Comparison of ENCODE assay signal across 13 cellular contexts in genomic region chr12:93896962-93897361, GRCh38.
DNase-seq lines count a peak whose midpoint lies in the region; ATAC-seq, FAIRE-seq and TF ChIP-seq lines count a peak whose summit lies in the region.
"Had no signal": no experiment of that assay in that cellular context is flagged by ENCODE, and none has a peak within 500 bp of the region (broad histone marks: within the 10 kb centered on the region; RNA-seq: fewer than 3 reads in every experiment).

No MANE protein-coding gene starts in this region.

- no peak for TF ChIP-seq POLR2A in K562 (conservative IDR thresholded peaks at IDR 0.05)

- TF ChIP-seq RAD21 in K562 (CRISPR knock-in tag; conservative IDR thresholded peaks at IDR 0.05 in 1 of 2, IDR thresholded peaks at IDR 0.05 in 1 of 2) = no peak

- peaks cover 31% of the 10 kb centered on the region for H3K4me1 ChIP-seq in GM23248 (ENCODE audit: insufficient read depth)
- H3K4me1 ChIP-seq in K562 (replicated peaks in 1 of 2; ENCODE audit: control insufficient read depth in 2 of 2, insufficient read depth in 2 of 2, low read length in 2 of 2) = peaks cover 10 to 12% of the 10 kb centered on the region in 2 experiments; a peak in 4 of 5 replicates
- peaks cover 12% of the 10 kb centered on the region for H3K4me1 ChIP-seq in mucosa of descending colon (ENCODE audit: low read depth)
- H3K4me1 ChIP-seq in small intestine (ENCODE audit: control insufficient read depth in 2 of 2, insufficient read depth in 1 of 2, low read depth in 1 of 2, low read length in 1 of 2) = peaks cover 0 to 11% of the 10 kb centered on the region in 2 donors

- H3K9me1 ChIP-seq in K562 (ENCODE audit: control insufficient read depth, insufficient read depth, low read length) = no peaks in the 10 kb centered on the region

- no peak overlapping the region for H3K9ac ChIP-seq in GM23248
- no peak overlapping the region for H3K9ac ChIP-seq in K562 (ENCODE audit: insufficient read depth in 1 of 2, low read depth in 2 of 2, low read length in 2 of 2)
- H3K9ac ChIP-seq: BLaER1 treated with 17β-estradiol and CSF1 and Interleukin-3, amounts not matched to agents 10 nM and 100 nM had no signal

- H3K27ac ChIP-seq in GM23248 (no peak overlapping the region), K562 (ENCODE audit: extremely low read depth, low read depth, low read length) (no peak overlapping the region), small intestine (ENCODE audit: low read depth in 1 of 2, low read length in 1 of 2) (no peak overlapping the region)
- H3K27ac ChIP-seq: BLaER1 treated with 17β-estradiol and CSF1 and Interleukin-3, amounts not matched to agents 10 nM and 100 nM; HL-60 had no signal

- TF ChIP-seq CTCF in K562 (IDR thresholded peaks at IDR 0.05 in 2 of 3, conservative IDR thresholded peaks at IDR 0.05 in 1 of 3; ENCODE audit: insufficient read depth in 2 of 3, low read depth in 1 of 3, low read length in 3 of 3) = no peak
- no peak for TF ChIP-seq CTCF in mucosa of descending colon (IDR thresholded peaks at IDR 0.05)

- H3K4me3 ChIP-seq in GM23248 (no peak overlapping the region), K562 (no peak overlapping the region), mucosa of descending colon (no peak overlapping the region), small intestine (ENCODE audit: low read depth in 1 of 2, low read length in 2 of 2) (no peak overlapping the region)
- H3K4me3 ChIP-seq: BLaER1 treated with 17β-estradiol and CSF1 and Interleukin-3, amounts not matched to agents 10 nM and 100 nM; HAP-1 had no signal

- intact Hi-C loops in K562 (cut with micrococcal nuclease) (loop anchor here (5.0 kb wide), 1 partner anchor 80 kb away; no protein-coding TSS in a partner anchor), mucosa of descending colon (cut with DNase I, micrococcal nuclease) (loop anchor here in 1 of 2 donors (10.0 kb wide), 1 partner anchor 222 kb away; the partner anchor contains the start of gene CRADD)

- no peaks in the 10 kb centered on the region for H3K9me3 ChIP-seq in GM23248 (ENCODE audit: low read depth)
- no peaks in the 10 kb centered on the region for H3K9me3 ChIP-seq in K562 (replicated peaks; ENCODE audit: control insufficient read depth, insufficient read depth, low read depth, low read length)
- H3K9me3 ChIP-seq in mucosa of descending colon = no peaks in the 10 kb centered on the region
- H3K9me3 ChIP-seq in small intestine (ENCODE audit: control insufficient read depth, low read depth) = no peaks in the 10 kb centered on the region
- H3K9me3 ChIP-seq: HAP-1 had no signal

- H3K79me2 ChIP-seq in GM23248 (ENCODE audit: insufficient read depth) = no peaks in the 10 kb centered on the region
- no peaks in the 10 kb centered on the region for H3K79me2 ChIP-seq in K562 (ENCODE audit: control insufficient read depth, insufficient read depth, low read length)

- ATAC-seq in K562 = no peak
- peak; percentile 65 for ATAC-seq in mucosa of descending colon
- ATAC-seq: CD8-positive, alpha-beta T cell had no signal

- POLR2A ChIA-PET in K562 (lab: Yijun Ruan, JAX) = interaction anchor here (0.9 kb wide), 1 partner anchor 8 kb away, joined by 3 read pairs; no protein-coding TSS in a partner anchor

- 97 to 98% methylated on average over 6 of the region's 6 CpGs for WGBS in GM23248 (ENCODE audit: low coverage in 1 of 2, low lambda C conversion rate in 2 of 2, missing lambda C conversion rate in 2 of 2), 2 experiments
- 78% methylated on average over 6 of the region's 6 CpGs for WGBS in K562 (ENCODE audit: insufficient coverage, low coverage, missing lambda C conversion rate)
- WGBS in small intestine, 3 donors = 45 to 74% (median 64%) methylated on average over 6 of the region's 6 CpGs

- H2AFZ ChIP-seq in GM23248 (0 out of 2 replicates have a peak overlapping the region, but pooled peaks have one; percentile 10), K562 (ENCODE audit: low read depth, low read length) (peak overlapping the region; percentile 30; the same call in 1 of the 2 replicates)

- peaks cover 4% of the 10 kb centered on the region for H3F3A ChIP-seq in GM23248 (ENCODE audit: insufficient read depth)

- no peak for FAIRE-seq in K562 (lab: Jason Lieb, UNC)
- FAIRE-seq in small intestine (lab: Jason Lieb, UNC) = no peak

- in situ Hi-C loops in GM23248 (cut with MboI) (loop anchor here (10.0 kb wide), 1 partner anchor 198 kb away; no protein-coding TSS in a partner anchor), K562 (cut with MboI) (no loop called here)

- H4K20me1 ChIP-seq in GM23248 (ENCODE audit: insufficient read depth) (no peaks in the 10 kb centered on the region), K562 (replicated peaks; ENCODE audit: control insufficient read depth, insufficient read depth, low read length) (no peaks in the 10 kb centered on the region)
- H4K20me1 ChIP-seq: BLaER1 treated with 17β-estradiol and CSF1 and Interleukin-3, amounts not matched to agents 10 nM and 100 nM had no signal

- H3K36me3 ChIP-seq in GM23248 (ENCODE audit: low read depth) = no peaks in the 10 kb centered on the region
- no peaks in the 10 kb centered on the region for H3K36me3 ChIP-seq in K562 (ENCODE audit: control insufficient read depth, insufficient read depth, low read length)
- H3K36me3 ChIP-seq in mucosa of descending colon (ENCODE audit: low read depth) = no peaks in the 10 kb centered on the region
- no peaks in the 10 kb centered on the region for H3K36me3 ChIP-seq in small intestine (ENCODE audit: control insufficient read depth in 2 of 2, insufficient read depth in 2 of 2, low read length in 2 of 2)
- H3K36me3 ChIP-seq: BLaER1 treated with 17β-estradiol and CSF1 and Interleukin-3, amounts not matched to agents 10 nM and 100 nM; HAP-1 had no signal

- H3K27me3 ChIP-seq in GM23248 (replicated peaks; ENCODE audit: insufficient read depth) (no peaks in the 10 kb centered on the region), K562 (ENCODE audit: control insufficient read depth in 2 of 2, insufficient read depth in 2 of 2, low read length in 2 of 2) (no peaks in the 10 kb centered on the region), small intestine (ENCODE audit: control insufficient read depth in 2 of 2, insufficient read depth in 2 of 2, low read length in 2 of 2) (no peaks in the 10 kb centered on the region)
- H3K27me3 ChIP-seq: BLaER1 treated with 17β-estradiol and CSF1 and Interleukin-3, amounts not matched to agents 10 nM and 100 nM had no signal

- DNase-seq in GM23248 (no peak), K562 (ENCODE audit: extremely low read depth in 1 of 4, low spot score in 3 of 4) (no peak), mucosa of descending colon (no peak), small intestine (peak; percentile 63), NCI-H128 (lab: John Stamatoyannopoulos, UW; ENCODE audit: unreplicated experiment) (no peak), NCI-H187 treated with DMSO at 0.1 percent for 48 hours (lab: John Stamatoyannopoulos, UW) (no peak)
- DNase-seq: Calu3; CD8-positive, alpha-beta T cell; DMS79 treated with DMSO at 0.1 percent for 48 hours; GF-D8 had no signal

- no peaks in the 10 kb centered on the region for H3K9me2 ChIP-seq in GM23248 (ENCODE audit: insufficient read depth)

- H3K4me2 ChIP-seq in GM23248 (ENCODE audit: unreplicated experiment) (no peak overlapping the region), K562 (ENCODE audit: insufficient read depth, low read length) (no peak overlapping the region)
- H3K4me2 ChIP-seq: BLaER1 treated with 17β-estradiol and CSF1 and Interleukin-3, amounts not matched to agents 10 nM and 100 nM had no signal

- CTCF ChIA-PET in K562 (lab: Yijun Ruan, JAX; ENCODE audit: low intra/inter-chr PET ratio) = no interaction called here

- no TSS peak for BruUV-seq in K562 (replicated peaks; lab: Mats Ljungman, UMichigan)

- no peak for TF ChIP-seq EP300 in K562 (IDR thresholded peaks at IDR 0.05; ENCODE audit: low read length)

TF ChIP-seq in K562, 482 proteins besides CTCF, POLR2A, EP300 and RAD21:
- no peak for TF ChIP-seq STAG1 (CRISPR knock-in tag; IDR thresholded peaks at IDR 0.05; ENCODE audit: borderline replicate concordance)
TF ChIP-seq in K562: peak in this region for 0.
